In the genomic region with DNA sequence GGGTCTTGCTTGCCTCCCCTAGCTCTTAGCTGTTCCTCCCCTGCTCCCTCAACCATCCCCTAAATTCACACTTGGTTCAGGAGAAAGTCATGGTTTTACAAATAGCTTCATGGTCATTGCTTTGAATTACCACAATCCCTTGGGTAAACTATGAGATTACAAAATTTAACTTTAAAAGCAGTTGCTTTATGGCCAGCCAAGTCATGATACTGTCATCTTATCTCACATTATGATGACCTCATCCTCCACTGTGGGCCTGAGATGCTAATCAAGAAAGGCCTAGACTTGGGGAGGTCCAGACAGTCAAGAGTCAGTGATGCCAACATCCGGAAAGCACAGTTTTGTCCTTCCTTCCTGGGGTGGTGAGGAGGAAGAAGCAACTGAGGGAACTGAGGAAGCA, we compare ENCODE assay signal across 1 cellular context.
TF ChIP-seq lines count a peak whose summit lies in the region.

No MANE protein-coding gene starts in this region.

TF ChIP-seq in K562, 482 proteins besides CTCF, POLR2A, EP300 and RAD21 (continued from another document):
- TF ChIP-seq, protein P1, sequence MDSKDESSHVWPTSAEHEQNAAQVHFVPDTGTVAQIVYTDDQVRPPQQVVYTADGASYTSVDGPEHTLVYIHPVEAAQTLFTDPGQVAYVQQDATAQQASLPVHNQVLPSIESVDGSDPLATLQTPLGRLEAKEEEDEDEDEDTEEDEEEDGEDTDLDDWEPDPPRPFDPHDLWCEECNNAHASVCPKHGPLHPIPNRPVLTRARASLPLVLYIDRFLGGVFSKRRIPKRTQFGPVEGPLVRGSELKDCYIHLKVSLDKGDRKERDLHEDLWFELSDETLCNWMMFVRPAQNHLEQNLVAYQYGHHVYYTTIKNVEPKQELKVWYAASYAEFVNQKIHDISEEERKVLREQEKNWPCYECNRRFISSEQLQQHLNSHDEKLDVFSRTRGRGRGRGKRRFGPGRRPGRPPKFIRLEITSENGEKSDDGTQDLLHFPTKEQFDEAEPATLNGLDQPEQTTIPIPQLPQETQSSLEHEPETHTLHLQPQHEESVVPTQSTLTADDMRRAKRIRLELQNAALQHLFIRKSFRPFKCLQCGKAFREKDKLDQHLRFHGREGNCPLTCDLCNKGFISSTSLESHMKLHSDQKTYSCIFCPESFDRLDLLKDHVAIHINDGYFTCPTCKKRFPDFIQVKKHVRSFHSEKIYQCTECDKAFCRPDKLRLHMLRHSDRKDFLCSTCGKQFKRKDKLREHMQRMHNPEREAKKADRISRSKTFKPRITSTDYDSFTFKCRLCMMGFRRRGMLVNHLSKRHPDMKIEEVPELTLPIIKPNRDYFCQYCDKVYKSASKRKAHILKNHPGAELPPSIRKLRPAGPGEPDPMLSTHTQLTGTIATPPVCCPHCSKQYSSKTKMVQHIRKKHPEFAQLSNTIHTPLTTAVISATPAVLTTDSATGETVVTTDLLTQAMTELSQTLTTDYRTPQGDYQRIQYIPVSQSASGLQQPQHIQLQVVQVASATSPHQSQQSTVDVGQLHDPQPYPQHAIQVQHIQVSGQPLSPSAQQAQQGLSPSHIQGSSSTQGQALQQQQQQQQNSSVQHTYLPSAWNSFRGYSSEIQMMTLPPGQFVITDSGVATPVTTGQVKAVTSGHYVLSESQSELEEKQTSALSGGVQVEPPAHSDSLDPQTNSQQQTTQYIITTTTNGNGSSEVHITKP (IDR thresholded peaks at IDR 0.05; ENCODE audit: partially characterized antibody): no peak
